Comparison of ENCODE assay signal across 8 cellular contexts in the genomic region with DNA sequence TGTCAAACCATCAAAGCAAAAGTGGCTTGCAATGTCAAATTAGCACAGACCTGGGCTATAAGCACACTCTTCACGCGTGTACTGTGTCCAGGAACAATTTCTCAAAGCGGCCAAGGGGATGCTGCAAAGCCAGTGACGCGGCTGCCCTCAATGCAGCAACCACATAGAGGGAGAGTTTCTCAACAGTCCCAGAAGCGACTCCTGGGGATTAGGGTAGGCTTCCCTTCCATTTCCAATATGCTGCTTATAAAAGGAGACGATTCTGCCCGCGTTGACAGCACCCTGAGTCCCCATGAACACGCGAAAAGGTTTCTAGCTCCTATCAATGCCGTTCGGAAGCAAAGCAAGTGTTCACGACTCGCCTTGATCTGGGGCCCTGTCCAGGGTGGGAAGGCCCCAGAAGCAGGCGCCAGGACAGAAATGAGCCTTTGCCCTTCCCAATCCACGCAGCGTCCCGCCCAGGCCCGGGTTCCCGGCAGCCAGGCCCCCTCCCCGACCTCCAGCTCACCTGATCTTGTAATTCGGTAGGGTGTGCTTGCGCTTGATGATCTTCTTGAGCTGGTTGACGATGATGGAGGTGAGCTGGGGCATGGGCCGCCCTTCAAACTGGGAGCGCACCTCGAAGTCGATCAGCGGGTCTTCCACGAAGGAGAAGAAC. TPM values are rescaled to one million over a fixed set of nuclear protein-coding genes. Genes with fewer than 3 reads are reported as not detected.
DNase-seq lines count a peak whose midpoint lies in the region; ATAC-seq and TF ChIP-seq lines count a peak whose summit lies in the region.

No MANE protein-coding gene starts in this region.

- H3K4me2 ChIP-seq in skeletal muscle satellite cell (ENCODE audit: low read length) = peak overlapping the region; percentile 100

- H3K4me1 ChIP-seq in body of pancreas = peaks cover 22% of the 10 kb centered on the region
- H3K4me1 ChIP-seq in iPS-18a (ENCODE audit: control insufficient read depth, low read depth, low read length) = peaks cover 9% of the 10 kb centered on the region
- H3K4me1 ChIP-seq in skeletal muscle satellite cell (ENCODE audit: control insufficient read depth, insufficient read depth, low read length) = peaks cover 34% of the 10 kb centered on the region

- TF ChIP-seq POLR2A in body of pancreas (IDR thresholded peaks at IDR 0.05) = peak; percentile 19 to 64 (median 58)

- ATAC-seq in HG02943 (IDR thresholded peaks at IDR 0.05; ENCODE audit: low read depth, unreplicated experiment) = peak; percentile 5
- peak; percentile 25 for ATAC-seq in body of pancreas
- ATAC-seq in HG02623 (IDR thresholded peaks at IDR 0.05; ENCODE audit: unreplicated experiment) = no peak
- no peak for ATAC-seq in HG02763 (IDR thresholded peaks at IDR 0.05; ENCODE audit: unreplicated experiment)

- H3K9ac ChIP-seq in SK-N-MC (ENCODE audit: insufficient read length) (peak overlapping the region; percentile 70), iPS-18a (ENCODE audit: low read length) (peak overlapping the region; percentile 58), skeletal muscle satellite cell (ENCODE audit: low read depth, low read length) (peak overlapping the region; percentile 89)

- TF ChIP-seq CTCF in GM12864 (IDR thresholded peaks at IDR 0.05; ENCODE audit: low read depth, low read length, missing control alignments) (no peak), body of pancreas (IDR thresholded peaks at IDR 0.05) (no peak)

- no peaks in the 10 kb centered on the region for H3K36me3 ChIP-seq in SK-N-MC (ENCODE audit: insufficient read depth, low read length)
- H3K36me3 ChIP-seq in body of pancreas (replicated peaks in 1 of 2; ENCODE audit: insufficient read depth in 1 of 2, low read depth in 2 of 2) = no peaks in the 10 kb centered on the region
- H3K36me3 ChIP-seq in iPS-18a (ENCODE audit: control insufficient read depth, low read depth, low read length) = no peaks in the 10 kb centered on the region
- H3K36me3 ChIP-seq in skeletal muscle satellite cell (ENCODE audit: insufficient read depth, low read length) = no peaks in the 10 kb centered on the region

- intact Hi-C loops in body of pancreas (cut with DNase I) = no loop called here

- DNase-seq in GM12864 (ENCODE audit: low read depth) = no peak
- no peak for DNase-seq in SK-N-MC (ENCODE audit: low read depth, low spot score)
- DNase-seq in body of pancreas = peak; percentile 56 to 65 (median 62)

- 0% methylated on average over 10 to 31 of the region's 31 CpGs for WGBS in body of pancreas, 2 donors

- H3K27me3 ChIP-seq in body of pancreas (no peaks in the 10 kb centered on the region), iPS-18a (ENCODE audit: control insufficient read depth, insufficient read depth, low read length) (peaks cover 25% of the 10 kb centered on the region), skeletal muscle satellite cell (ENCODE audit: control insufficient read depth, insufficient read depth, low read length) (peaks cover 8% of the 10 kb centered on the region)

- H3K9me3 ChIP-seq in SK-N-MC (ENCODE audit: low read depth, low read length) (no peaks in the 10 kb centered on the region), body of pancreas (no peaks in the 10 kb centered on the region), iPS-18a (ENCODE audit: control insufficient read depth, low read depth, low read length) (no peaks in the 10 kb centered on the region), skeletal muscle satellite cell (replicated peaks; ENCODE audit: low read length) (no peaks in the 10 kb centered on the region)

- H3K27ac ChIP-seq in SK-N-MC (no peak overlapping the region), body of pancreas (peak overlapping the region; percentile 74 to 96 (median 94)), iPS-18a (ENCODE audit: low read length) (no peak overlapping the region)

- H3K4me3 ChIP-seq in GM12864 (ENCODE audit: low read depth, low read length) (peak overlapping the region; percentile 94), SK-N-MC (peak overlapping the region; percentile 82), body of pancreas (peak overlapping the region; percentile 48 to 79), iPS-18a (ENCODE audit: low read length) (peak overlapping the region; percentile 91), skeletal muscle satellite cell (ENCODE audit: low read length) (peak overlapping the region; percentile 100)

RNA-seq across cellular contexts. Expression of gene PDZD8, which starts 1.3 kb away (rescaled TPM):
- total RNA-seq in body of pancreas = 10 to 100 TPM; 34.3 to 36.8 TPM
- total RNA-seq in skeletal muscle satellite cell (2012; rRNA removed) = 28.6 and 29.7 TPM in 2 replicates

Comparison
In these comparisons a context has a peak if more than half of its experiments do, and no peak if none do; other contexts are left out.
1. DNase-seq: peak in body of pancreas (4 of 4); none in GM12864 (single experiment) and SK-N-MC (single experiment).
2. ATAC-seq: peak in HG02943 (single experiment) and body of pancreas (single experiment); none in HG02623 (single experiment) and HG02763 (single experiment).
3. H3K27ac ChIP-seq: peak in body of pancreas (4 of 4); none in SK-N-MC (single experiment) and iPS-18a (single experiment).
4. Peak in every context shown above with its lines, with median percentiles within 50 percentile points of each other: H3K4me3 ChIP-seq and H3K9ac ChIP-seq.